ENCODE assay signal across 1 cellular context in the genomic region with DNA sequence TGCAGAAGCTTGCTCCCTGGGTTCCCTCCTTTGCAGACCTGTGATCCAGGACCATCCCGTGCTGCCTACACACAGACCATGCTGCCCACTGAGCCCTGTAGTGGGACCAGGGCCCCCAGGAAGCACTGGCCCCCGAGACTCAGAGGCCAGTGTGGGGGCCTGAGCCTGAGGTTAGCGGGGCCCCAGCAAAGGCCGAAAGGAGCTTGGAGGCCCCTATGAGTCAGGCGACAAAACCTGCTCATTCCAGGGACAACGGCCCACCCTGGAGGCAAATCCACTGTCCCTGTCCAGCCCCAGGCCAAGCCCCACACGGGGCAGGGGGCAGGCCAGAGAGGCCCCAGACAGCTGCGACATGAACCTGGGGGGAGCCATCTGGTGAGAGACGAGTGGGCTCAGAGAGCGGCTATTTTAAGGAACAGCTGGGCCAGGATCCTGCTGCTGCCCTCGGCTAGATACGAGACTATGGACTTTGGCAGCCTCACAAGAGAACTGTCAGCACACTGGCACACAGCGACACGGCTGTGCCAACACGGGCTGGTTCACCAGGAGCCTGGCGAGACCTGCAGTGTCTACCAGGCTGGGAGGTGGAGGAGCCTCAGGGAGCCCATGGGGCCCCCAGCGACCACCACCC.
TF ChIP-seq lines count a peak whose summit lies in the region.

No MANE protein-coding gene starts in this region.

TF ChIP-seq in HepG2, 621 proteins besides CTCF, POLR2A, EP300 and RAD21 (continued from another document):
- TF ChIP-seq, protein P1, sequence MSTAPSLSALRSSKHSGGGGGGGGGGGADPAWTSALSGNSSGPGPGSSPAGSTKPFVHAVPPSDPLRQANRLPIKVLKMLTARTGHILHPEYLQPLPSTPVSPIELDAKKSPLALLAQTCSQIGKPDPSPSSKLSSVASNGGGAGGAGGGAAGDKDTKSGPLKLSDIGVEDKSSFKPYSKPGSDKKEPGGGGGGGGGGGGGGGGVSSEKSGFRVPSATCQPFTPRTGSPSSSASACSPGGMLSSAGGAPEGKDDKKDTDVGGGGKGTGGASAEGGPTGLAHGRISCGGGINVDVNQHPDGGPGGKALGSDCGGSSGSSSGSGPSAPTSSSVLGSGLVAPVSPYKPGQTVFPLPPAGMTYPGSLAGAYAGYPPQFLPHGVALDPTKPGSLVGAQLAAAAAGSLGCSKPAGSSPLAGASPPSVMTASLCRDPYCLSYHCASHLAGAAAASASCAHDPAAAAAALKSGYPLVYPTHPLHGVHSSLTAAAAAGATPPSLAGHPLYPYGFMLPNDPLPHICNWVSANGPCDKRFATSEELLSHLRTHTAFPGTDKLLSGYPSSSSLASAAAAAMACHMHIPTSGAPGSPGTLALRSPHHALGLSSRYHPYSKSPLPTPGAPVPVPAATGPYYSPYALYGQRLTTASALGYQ (CRISPR knock-in tag; IDR thresholded peaks at IDR 0.05): no peak
- no peak for TF ChIP-seq HOXA7 (CRISPR knock-in tag; IDR thresholded peaks at IDR 0.05)
- no peak for TF ChIP-seq RXRA (CRISPR knock-in tag; IDR thresholded peaks at IDR 0.05)
- no peak for TF ChIP-seq ELK4 (CRISPR knock-in tag; IDR thresholded peaks at IDR 0.05; ENCODE audit: borderline replicate concordance)
- TF ChIP-seq NFKBIZ (CRISPR knock-in tag; IDR thresholded peaks at IDR 0.05): no peak
- TF ChIP-seq CENPX (CRISPR knock-in tag; IDR thresholded peaks at IDR 0.05): no peak
- no peak for TF ChIP-seq ZNF580 (CRISPR knock-in tag; IDR thresholded peaks at IDR 0.05; ENCODE audit: borderline replicate concordance, low read depth)
- TF ChIP-seq ZNF549 (CRISPR knock-in tag; IDR thresholded peaks at IDR 0.05): no peak
- TF ChIP-seq AGO1 (IDR thresholded peaks at IDR 0.05; ENCODE audit: low read depth, low read length, poor library complexity, severe bottlenecking): peak; percentile 92
- 0 out of 2 replicates have a peak, but pooled peaks have one; percentile 59 for TF ChIP-seq HNRNPL (IDR thresholded peaks at IDR 0.05; ENCODE audit: low read depth, low read length)
- TF ChIP-seq POLR2G (IDR thresholded peaks at IDR 0.05; ENCODE audit: low read depth, low read length): peak; percentile 3
